9 cellular contexts compared by ENCODE assay signal in genomic region chr12:96047621-96048211, GRCh38. TPM values are rescaled to one million over a fixed set of nuclear protein-coding genes. Genes with fewer than 3 reads are reported as not detected.
DNase-seq lines count a peak whose midpoint lies in the region; ATAC-seq and TF ChIP-seq lines count a peak whose summit lies in the region.
"Had no signal": no experiment of that assay in that cellular context is flagged by ENCODE, and none has a peak within 500 bp of the region (broad histone marks: within the 10 kb centered on the region; RNA-seq: fewer than 3 reads in every experiment).

No MANE protein-coding gene starts in this region.

- H3K4me1 Mint-ChIP-seq in activated naive CD8-positive, alpha-beta T cell treated with anti-CD3 and anti-CD28 coated beads, Interleukin-2, amount 50 U/mL, for 24 hours: peaks cover 54% of the 10 kb centered on the region

- DNase-seq in AG10803 (ENCODE audit: low read depth) (peak; percentile 59), NCI-H2196 (lab: John Stamatoyannopoulos, UW; ENCODE audit: unreplicated experiment) (peak; percentile 84), left lobe of liver (ENCODE audit: low spot score) (no peak), foreskin melanocyte (no peak), NCI-H524 treated with DMSO at 0.1 percent for 48 hours (lab: John Stamatoyannopoulos, UW) (no peak)
- DNase-seq in activated naive CD8-positive, alpha-beta T cell treated with anti-CD3 and anti-CD28 coated beads, Interleukin-2, amount 50 U/mL, for 24 hours: no peak

- H3K4me3 ChIP-seq in AG10803 (ENCODE audit: low read length): no peak overlapping the region
- H3K4me3 ChIP-seq: tibial nerve had no signal

- no peak for TF ChIP-seq CTCF in AG10803 (conservative IDR thresholded peaks at IDR 0.05; ENCODE audit: low read length)

- H3K27ac Mint-ChIP-seq in activated naive CD8-positive, alpha-beta T cell treated with anti-CD3 and anti-CD28 coated beads, Interleukin-2, amount 50 U/mL, for 24 hours: peak overlapping the region; percentile 89

- H3K27me3 Mint-ChIP-seq in activated naive CD8-positive, alpha-beta T cell treated with anti-CD3 and anti-CD28 coated beads, Interleukin-2, amount 50 U/mL, for 24 hours: no peaks in the 10 kb centered on the region

- H3K36me3 Mint-ChIP-seq in activated naive CD8-positive, alpha-beta T cell treated with anti-CD3 and anti-CD28 coated beads, Interleukin-2, amount 50 U/mL, for 24 hours (ENCODE audit: low read depth): no peaks in the 10 kb centered on the region

- peak; percentile 81 for ATAC-seq in GM18520 (IDR thresholded peaks at IDR 0.05; ENCODE audit: unreplicated experiment)
- peak; percentile 58 for ATAC-seq in HG03095 (IDR thresholded peaks at IDR 0.05; ENCODE audit: unreplicated experiment)
- peak; percentile 57 for ATAC-seq in activated naive CD8-positive, alpha-beta T cell treated with anti-CD3 and anti-CD28 coated beads, Interleukin-2, amount 50 U/mL, for 24 hours
- ATAC-seq in left lobe of liver: peak; percentile 60

- H3K9me3 Mint-ChIP-seq in activated naive CD8-positive, alpha-beta T cell treated with anti-CD3 and anti-CD28 coated beads, Interleukin-2, amount 50 U/mL, for 24 hours: no peaks in the 10 kb centered on the region

- H3K4me3 Mint-ChIP-seq in activated naive CD8-positive, alpha-beta T cell treated with anti-CD3 and anti-CD28 coated beads, Interleukin-2, amount 50 U/mL, for 24 hours: peak overlapping the region; percentile 8

RNA-seq across cellular contexts. Expression of gene LTA4H, which starts 12.3 kb away (rescaled TPM):
- 17.7 TPM for total RNA-seq in left lobe of liver

RNA-seq across cellular contexts. Expression of gene HAL, which starts 51.6 kb away (rescaled TPM):
- 210 TPM for total RNA-seq in left lobe of liver

Comparison
In these comparisons a context has a peak if more than half of its experiments do, and no peak if none do; other contexts are left out.
1. DNase-seq: peak in AG10803 (single experiment) and NCI-H2196 (single experiment); none in activated naive CD8-positive, alpha-beta T cell treated with anti-CD3 and anti-CD28 coated beads, Interleukin-2, amount 50 U/mL, for 24 hours (single experiment), left lobe of liver (single experiment), foreskin melanocyte (single experiment) and NCI-H524 treated with DMSO at 0.1 percent for 48 hours (single experiment).
2. Peak in every context shown above with its lines, with median percentiles within 50 percentile points of each other: ATAC-seq.